11 cellular contexts compared by ENCODE assay signal in genomic region chr1:247576514-247576913, GRCh38. TPM values are rescaled to one million over a fixed set of nuclear protein-coding genes. Genes with fewer than 3 reads are reported as not detected.
DNase-seq lines count a peak whose midpoint lies in the region; ATAC-seq lines count a peak whose summit lies in the region.
"Had no signal": no experiment of that assay in that cellular context is flagged by ENCODE, and none has a peak within 500 bp of the region (broad histone marks: within the 10 kb centered on the region; RNA-seq: fewer than 3 reads in every experiment).

No MANE protein-coding gene starts in this region.

- in situ Hi-C loops in SK-MEL-5 (cut with HindIII; ENCODE audit: low pct_unique_long_range_greater_than_20kb, low sequenced_read_pairs) = no loop called here

- intact Hi-C loops in left colon (cut with DNase I, micrococcal nuclease) = no loop called here

- ATAC-seq in HG03354 (IDR thresholded peaks at IDR 0.05; ENCODE audit: poor library complexity, severe bottlenecking, unreplicated experiment) (peak; percentile 68), left lobe of liver (peak; percentile 54), GM19328 (IDR thresholded peaks at IDR 0.05; ENCODE audit: unreplicated experiment) (no peak), GM18907 (IDR thresholded peaks at IDR 0.05; ENCODE audit: unreplicated experiment) (no peak), left colon (no peak)
- ATAC-seq: naive thymus-derived CD4-positive, alpha-beta T cell had no signal

- peak; percentile 1 for DNase-seq in GDM1 (lab: John Stamatoyannopoulos, UW)
- DNase-seq in SK-MEL-5 (ENCODE audit: low read depth, low spot score) = peak; percentile 39
- DNase-seq in left lobe of liver (ENCODE audit: low spot score) = no peak
- DNase-seq in left colon = no peak
- no peak for DNase-seq in T1000 (lab: John Stamatoyannopoulos, UW)

RNA-seq across cellular contexts. Expression of gene OR2G2, which starts 11.6 kb away (rescaled TPM):
- total RNA-seq in SK-MEL-5 (2014; rRNA removed; shearing (Covaris generic)) = not detected in 2 replicates
- not detected in 2 replicates for polyA plus RNA-seq in SK-MEL-5 (2015; cell fraction: cytosol; rRNA removed)
- polyA plus RNA-seq in SK-MEL-5 (2015; cell fraction: nucleus; rRNA removed) = not detected in 2 replicates
- not detected for total RNA-seq in left lobe of liver
- not detected for total RNA-seq in left colon
- total RNA-seq: naive thymus-derived CD4-positive, alpha-beta T cell; SJCRH30; thoracic aorta had no signal
- polyA plus RNA-seq: naive thymus-derived CD4-positive, alpha-beta T cell had no signal

RNA-seq across cellular contexts. Expression of gene GCSAML, which starts 27.6 kb away (rescaled TPM):
- total RNA-seq in SK-MEL-5 (2014; rRNA removed; shearing (Covaris generic)) = 0.32 and 0.43 TPM in 2 replicates
- polyA plus RNA-seq in SK-MEL-5 (2015; cell fraction: cytosol; rRNA removed) = 0.52 and 0.61 TPM in 2 replicates
- polyA plus RNA-seq in SK-MEL-5 (2015; cell fraction: nucleus; rRNA removed) = 0.46 and 1.8 TPM in 2 replicates
- total RNA-seq in left lobe of liver (not detected), left colon (under 1 TPM; 0.18 to 0.67 TPM)
- total RNA-seq: SJCRH30 had no signal

RNA-seq across cellular contexts. Expression of gene OR2G3, which starts 28.9 kb away (rescaled TPM):
- not detected in 2 replicates for total RNA-seq in SK-MEL-5 (2014; rRNA removed; shearing (Covaris generic))
- not detected in 2 replicates for polyA plus RNA-seq in SK-MEL-5 (2015; cell fraction: cytosol; rRNA removed)
- polyA plus RNA-seq in SK-MEL-5 (2015; cell fraction: nucleus; rRNA removed) = not detected in 2 replicates
- total RNA-seq in left lobe of liver (not detected), left colon (not detected)
- total RNA-seq: naive thymus-derived CD4-positive, alpha-beta T cell; SJCRH30; thoracic aorta had no signal
- polyA plus RNA-seq: naive thymus-derived CD4-positive, alpha-beta T cell had no signal

RNA-seq across cellular contexts. Expression of gene OR2C3, which starts 40.3 kb away (rescaled TPM):
- total RNA-seq in SK-MEL-5 (2014; rRNA removed; shearing (Covaris generic)) = 0.03 and 0.05 TPM in 2 replicates
- 0.22 and 0.25 TPM in 2 replicates for polyA plus RNA-seq in SK-MEL-5 (2015; cell fraction: cytosol; rRNA removed)
- 0.11 and 0.20 TPM in 2 replicates for polyA plus RNA-seq in SK-MEL-5 (2015; cell fraction: nucleus; rRNA removed)
- not detected for total RNA-seq in left lobe of liver
- total RNA-seq in left colon = not detected
- total RNA-seq: SJCRH30, thoracic aorta had no signal
- polyA plus RNA-seq: naive thymus-derived CD4-positive, alpha-beta T cell had no signal

Comparison
In these comparisons a context has a peak if more than half of its experiments do, and no peak if none do; other contexts are left out.
1. DNase-seq: peak in GDM1 (single experiment) and SK-MEL-5 (single experiment); none in left lobe of liver (single experiment), left colon (0 of 2) and T1000 (single experiment).
2. ATAC-seq: peak in HG03354 (single experiment) and left lobe of liver (single experiment); none in GM19328 (single experiment), GM18907 (single experiment) and left colon (single experiment).